Comparison of ENCODE assay signal across 8 cellular contexts in genomic region chr11:120537996-120538395, GRCh38. TPM values are rescaled to one million over a fixed set of nuclear protein-coding genes. Genes with fewer than 3 reads are reported as not detected.
"Had no signal": no experiment of that assay in that cellular context is flagged by ENCODE, and none has a peak within 500 bp of the region (broad histone marks: within the 10 kb centered on the region; RNA-seq: fewer than 3 reads in every experiment).

No MANE protein-coding gene starts in this region.

- H3K27ac ChIP-seq: GM23248 had no signal

- H3K9me3 Mint-ChIP-seq: H9 had no signal

- DNase-seq: GM23248, GOT3, H7, H9, HCEC 1CT, HFFc6 had no signal

- H2AFZ ChIP-seq: GM23248 had no signal

- ATAC-seq: HCT116 had no signal

- H3K4me3 ChIP-seq: GM23248, HAP-1 had no signal

- H3K4me1 ChIP-seq: HAP-1 had no signal

- H3K27ac Mint-ChIP-seq: H9, HFFc6 had no signal

- H3K36me3 ChIP-seq: HAP-1 had no signal

- H3K4me3 Mint-ChIP-seq: H9, HFFc6 had no signal

RNA-seq across cellular contexts. Expression of gene GRIK4, which starts 26.4 kb away (rescaled TPM):
- total RNA-seq: GM23248, HFFc6 had no signal
- polyA plus RNA-seq: GM23248 had no signal
